Comparison of ENCODE assay signal across 15 cellular contexts in the genomic region with DNA sequence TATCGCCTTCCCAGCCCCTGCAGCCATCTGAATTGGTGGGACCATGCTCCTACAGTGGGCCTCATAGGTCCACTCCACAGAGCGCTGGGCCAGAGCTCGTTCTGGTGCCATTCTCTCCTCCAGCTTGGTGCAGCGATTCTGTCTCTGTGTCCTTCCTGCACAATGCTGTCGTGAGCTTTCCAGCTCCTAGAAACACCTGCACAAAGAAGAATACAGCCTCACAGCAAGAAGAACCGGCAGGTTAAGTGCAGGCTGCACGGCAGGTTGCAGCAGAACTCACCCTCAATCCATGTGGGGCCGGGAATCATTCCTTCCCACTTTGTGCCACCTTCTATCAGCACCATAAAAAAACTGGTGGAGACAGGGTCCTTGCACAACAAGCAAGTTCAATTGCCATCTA.
DNase-seq lines count a peak whose midpoint lies in the region; ATAC-seq and TF ChIP-seq lines count a peak whose summit lies in the region.
"Had no signal": no experiment of that assay in that cellular context is flagged by ENCODE, and none has a peak within 500 bp of the region (broad histone marks: within the 10 kb centered on the region; RNA-seq: fewer than 3 reads in every experiment).

No MANE protein-coding gene starts in this region.

- H3K9ac ChIP-seq in trophoblast cell (ENCODE audit: low read length), result no peak overlapping the region

- H3K4me2 ChIP-seq in trophoblast cell (ENCODE audit: low read length), result no peak overlapping the region

- no peak overlapping the region for H3K14ac ChIP-seq in trophoblast cell (ENCODE audit: low read length)

- H3K4me1 ChIP-seq in left ventricle myocardium inferior, result no peaks in the 10 kb centered on the region
- H3K4me1 ChIP-seq in right cardiac atrium (ENCODE audit: control insufficient read depth, insufficient read depth, low read length), result no peaks in the 10 kb centered on the region
- H3K4me1 ChIP-seq in trophoblast cell (ENCODE audit: control insufficient read depth in 1 of 2, insufficient read depth in 2 of 2, low read length in 2 of 2), result no peaks in the 10 kb centered on the region

- H2BK12ac ChIP-seq in trophoblast cell (ENCODE audit: low read length), result no peak overlapping the region

- peak; percentile 3 for ATAC-seq in GM18873 (IDR thresholded peaks at IDR 0.05; ENCODE audit: low FRiP score, unreplicated experiment)
- peak; percentile 0 for ATAC-seq in HG03095 (IDR thresholded peaks at IDR 0.05; ENCODE audit: unreplicated experiment)
- ATAC-seq in right cardiac atrium, result no peak

- no peak for TF ChIP-seq CTCF in GM12865 (IDR thresholded peaks at IDR 0.05; ENCODE audit: insufficient read depth, low read depth, low read length, missing control alignments)
- no peak for TF ChIP-seq CTCF in left ventricle myocardium inferior (IDR thresholded peaks at IDR 0.05; ENCODE audit: borderline replicate concordance)

- no peaks in the 10 kb centered on the region for H3K9me3 Mint-ChIP-seq in activated T-helper 2 cell treated with anti-CD3 and anti-CD28 coated beads, Interferon-gamma antibody, Interleukin-2, Interleukin-4, amounts not matched to agents 10 μg/mL and 5 μg/mL and 100 μg/mL, durations not matched to agents 14 hours and 24 hours and 36 hours

- H3K18ac ChIP-seq in trophoblast cell (ENCODE audit: low read length), result no peak overlapping the region

- no peaks in the 10 kb centered on the region for H3K36me3 ChIP-seq in left ventricle myocardium inferior
- H3K36me3 ChIP-seq in trophoblast cell (ENCODE audit: control insufficient read depth in 1 of 2, insufficient read depth in 2 of 2, low read length in 2 of 2), result no peaks in the 10 kb centered on the region
- H3K36me3 ChIP-seq: spleen, stomach had no signal

- no peak overlapping the region for H4K12ac ChIP-seq in trophoblast cell (ENCODE audit: low read depth, low read length)

- H3K9me3 ChIP-seq in left ventricle myocardium inferior (replicated peaks), result no peaks in the 10 kb centered on the region
- no peaks in the 10 kb centered on the region for H3K9me3 ChIP-seq in right cardiac atrium (ENCODE audit: control insufficient read depth, low read length)
- no peaks in the 10 kb centered on the region for H3K9me3 ChIP-seq in trophoblast cell (ENCODE audit: insufficient read depth, low read depth, low read length)
- H3K9me3 ChIP-seq: spleen, stomach had no signal

- H3K79me1 ChIP-seq in trophoblast cell (ENCODE audit: low read length), result no peaks in the 10 kb centered on the region

- no peaks in the 10 kb centered on the region for H3K36me3 Mint-ChIP-seq in activated T-helper 2 cell treated with anti-CD3 and anti-CD28 coated beads, Interferon-gamma antibody, Interleukin-2, Interleukin-4, amounts not matched to agents 10 μg/mL and 5 μg/mL and 100 μg/mL, durations not matched to agents 14 hours and 24 hours and 36 hours (ENCODE audit: low read depth)
- H3K36me3 Mint-ChIP-seq: brain had no signal

- H4K91ac ChIP-seq in trophoblast cell (ENCODE audit: low read depth, low read length), result no peak overlapping the region

- intact Hi-C loops in activated T-helper 2 cell treated with anti-CD3 and anti-CD28 coated beads, Interferon-gamma antibody, Interleukin-2, Interleukin-4, amounts not matched to agents 10 μg/mL and 5 μg/mL and 100 μg/mL, durations not matched to agents 14 hours and 24 hours and 36 hours (cut with micrococcal nuclease), result loop anchor here (1.0 to 2.0 kb wide), 7 partner anchors 9 to 254 kb away; no protein-coding TSS in a partner anchor
- intact Hi-C loops in left ventricle myocardium inferior (cut with micrococcal nuclease), result no loop called here
- intact Hi-C loops in right cardiac atrium (cut with DNase I), result no loop called here

- H3K4me3 Mint-ChIP-seq in activated T-helper 2 cell treated with anti-CD3 and anti-CD28 coated beads, Interferon-gamma antibody, Interleukin-2, Interleukin-4, amounts not matched to agents 10 μg/mL and 5 μg/mL and 100 μg/mL, durations not matched to agents 14 hours and 24 hours and 36 hours (ENCODE audit: low read depth), result no peak overlapping the region
- H3K4me3 Mint-ChIP-seq: brain had no signal

- no peak overlapping the region for H3K4ac ChIP-seq in trophoblast cell (ENCODE audit: low read depth, low read length)

- H4K8ac ChIP-seq in trophoblast cell (ENCODE audit: low read depth, low read length), result no peak overlapping the region

- no peak overlapping the region for H2BK120ac ChIP-seq in trophoblast cell (ENCODE audit: insufficient read depth, low read length, poor library complexity)

- H3K4me3 ChIP-seq in GM12865 (ENCODE audit: low read depth, low read length), result peak overlapping the region; percentile 43
- H3K4me3 ChIP-seq in left ventricle myocardium inferior, result no peak overlapping the region
- H3K4me3 ChIP-seq in right cardiac atrium (ENCODE audit: low read length), result no peak overlapping the region
- no peak overlapping the region for H3K4me3 ChIP-seq in trophoblast cell (ENCODE audit: low read depth, low read length)
- H3K4me3 ChIP-seq: spleen, stomach had no signal

- peaks cover 44% of the 10 kb centered on the region for H3K4me1 Mint-ChIP-seq in activated T-helper 2 cell treated with anti-CD3 and anti-CD28 coated beads, Interferon-gamma antibody, Interleukin-2, Interleukin-4, amounts not matched to agents 10 μg/mL and 5 μg/mL and 100 μg/mL, durations not matched to agents 14 hours and 24 hours and 36 hours (ENCODE audit: low read depth)

- H2AK5ac ChIP-seq in trophoblast cell (ENCODE audit: low read length), result no peak overlapping the region

- H3K27ac Mint-ChIP-seq in activated T-helper 2 cell treated with anti-CD3 and anti-CD28 coated beads, Interferon-gamma antibody, Interleukin-2, Interleukin-4, amounts not matched to agents 10 μg/mL and 5 μg/mL and 100 μg/mL, durations not matched to agents 14 hours and 24 hours and 36 hours, result peak overlapping the region; percentile 24
- H3K27ac Mint-ChIP-seq: brain, progenitor cell of endocrine pancreas had no signal

- no peaks in the 10 kb centered on the region for H3K27me3 Mint-ChIP-seq in activated T-helper 2 cell treated with anti-CD3 and anti-CD28 coated beads, Interferon-gamma antibody, Interleukin-2, Interleukin-4, amounts not matched to agents 10 μg/mL and 5 μg/mL and 100 μg/mL, durations not matched to agents 14 hours and 24 hours and 36 hours (ENCODE audit: low read depth)

- H2BK5ac ChIP-seq in trophoblast cell (ENCODE audit: low read depth, low read length, poor library complexity), result no peak overlapping the region

- WGBS in right cardiac atrium, result 96% methylated on average over 8 of the region's 8 CpGs
- no CpG with 5 or more reads among the region's 8 CpGs for WGBS in trophoblast cell (ENCODE audit: extremely low coverage, insufficient coverage, insufficient read length)

- DNase-seq in GM12865 (ENCODE audit: low read depth), result no peak
- peak; percentile 8 for DNase-seq in activated T-helper 2 cell treated with anti-CD3 and anti-CD28 coated beads, Interferon-gamma antibody, Interleukin-2, Interleukin-4, amounts not matched to agents 10 μg/mL and 5 μg/mL and 100 μg/mL, durations not matched to agents 14 hours and 24 hours and 36 hours (ENCODE audit: low spot score)
- DNase-seq in left ventricle myocardium inferior, result no peak
- no peak for DNase-seq in nucleus accumbens (lab: John Stamatoyannopoulos, UW)
- no peak for DNase-seq in right cardiac atrium
- DNase-seq in trophoblast cell, result no peak
- DNase-seq: activated CD4-positive, alpha-beta T cell treated with anti-CD3 and anti-CD28 coated beads, Interleukin-2, amount 50 U/mL, for 1 hour; hypothalamus; NCI-H2107; spleen; stomach had no signal

- no peaks in the 10 kb centered on the region for H3K27me3 ChIP-seq in left ventricle myocardium inferior (ENCODE audit: low read depth)
- no peaks in the 10 kb centered on the region for H3K27me3 ChIP-seq in right cardiac atrium (ENCODE audit: control insufficient read depth, insufficient read depth)
- H3K27me3 ChIP-seq in trophoblast cell (ENCODE audit: insufficient read depth, low read length), result no peaks in the 10 kb centered on the region
- H3K27me3 ChIP-seq: spleen, stomach had no signal

- H3K79me2 ChIP-seq in trophoblast cell (ENCODE audit: control insufficient read depth, insufficient read depth, low read length, poor library complexity), result no peaks in the 10 kb centered on the region

- no peak overlapping the region for H3K23ac ChIP-seq in trophoblast cell (ENCODE audit: low read length)

- no peak overlapping the region for H2AFZ ChIP-seq in trophoblast cell (ENCODE audit: insufficient read depth, low read length, poor library complexity)

- no peak overlapping the region for H3K27ac ChIP-seq in left ventricle myocardium inferior (replicated peaks)
- H3K27ac ChIP-seq in right cardiac atrium (ENCODE audit: low read length), result no peak overlapping the region
- H3K27ac ChIP-seq in trophoblast cell (ENCODE audit: low read depth, low read length), result no peak overlapping the region
- H3K27ac ChIP-seq: stomach had no signal

Comparison
In these comparisons a context has a peak if more than half of its experiments do, and no peak if none do; other contexts are left out.
1. ATAC-seq: peak in GM18873 (single experiment) and HG03095 (single experiment); none in right cardiac atrium (0 of 2).